In the genomic region with DNA sequence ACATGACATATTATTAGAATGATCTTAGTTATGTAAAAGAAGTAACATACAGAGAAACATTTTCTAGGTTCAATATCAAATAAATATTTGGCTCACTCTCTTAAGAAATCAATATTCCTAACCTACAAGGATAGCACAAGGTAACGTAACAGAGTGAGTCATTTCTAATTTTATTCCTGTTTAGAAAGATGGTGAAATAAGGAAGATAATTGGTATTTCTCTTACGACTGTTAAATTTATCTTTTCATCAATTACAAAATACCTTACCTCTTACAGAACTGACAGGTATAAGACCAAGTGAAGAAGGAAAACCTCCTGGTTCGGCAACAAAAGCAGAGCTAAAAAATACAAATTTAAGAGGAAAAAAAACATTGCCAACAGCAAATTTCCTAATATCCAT, we compare ENCODE assay signal across 25 cellular contexts.
"Had no signal": no experiment of that assay in that cellular context is flagged by ENCODE, and none has a peak within 500 bp of the region (broad histone marks: within the 10 kb centered on the region; RNA-seq: fewer than 3 reads in every experiment).

No MANE protein-coding gene starts in this region.

- H3K36me3 ChIP-seq: neutrophil had no signal

- H3K27me3 ChIP-seq: left lung, neutrophil, right atrium auricular region, right lobe of liver, suprapubic skin, tibial artery, upper lobe of left lung, vagina had no signal

- H3K9me3 ChIP-seq: left lung, lower lobe of right lung, neutrophil, psoas muscle, right atrium auricular region, right lobe of liver, suprapubic skin, thoracic aorta, tibial artery, upper lobe of left lung, vagina had no signal

- H3K4me1 ChIP-seq: left lung, lower lobe of right lung, parathyroid adenoma, psoas muscle, right atrium auricular region, right lobe of liver, suprapubic skin, tibial artery, vagina had no signal

- ATAC-seq: left colon; left lung; lower lobe of right lung; naive thymus-derived CD8-positive, alpha-beta T cell; psoas muscle; right lobe of liver; stimulated activated effector memory CD8-positive, alpha-beta T cell treated with anti-CD3 and anti-CD28 coated beads, Interleukin-12 subunit alpha, Interleukin-12 subunit beta, amount 100 ng/mL, for 72 hours had no signal

- DNase-seq: hippocampal formation; kidney; left colon; left lung; lower lobe of right lung; mammary epithelial cell; mesenchymal stem cell; naive thymus-derived CD8-positive, alpha-beta T cell; occipital lobe; psoas muscle; right lobe of liver; stimulated activated CD4-positive, alpha-beta T cell treated with anti-CD3 and anti-CD28 coated beads, Interleukin-12 subunit alpha, Interleukin-12 subunit beta, amount 100 ng/mL, for 4 hours; stimulated activated CD4-positive, alpha-beta T cell treated with anti-CD3 and anti-CD28 coated beads, Interleukin-15, amount 100 ng/mL, for 24 hours; stimulated activated CD4-positive, alpha-beta T cell treated with anti-CD3 and anti-CD28 coated beads, Interleukin-4, amount 100 ng/mL, for 24 hours; stimulated activated naive CD4-positive, alpha-beta T cell; tibial artery; upper lobe of left lung had no signal

- H3K4me3 ChIP-seq: left lung, lower lobe of right lung, psoas muscle, right atrium auricular region, right lobe of liver, skin epidermis, suprapubic skin, thoracic aorta, tibial artery, upper lobe of left lung, vagina had no signal

- H3K27ac ChIP-seq: left lung, lower lobe of right lung, neutrophil, parathyroid adenoma, psoas muscle, right atrium auricular region, right lobe of liver, skin epidermis, suprapubic skin, thoracic aorta, tibial artery, upper lobe of left lung, vagina had no signal

- FAIRE-seq: kidney had no signal
